ENCODE assay signal across 9 cellular contexts in the genomic region with DNA sequence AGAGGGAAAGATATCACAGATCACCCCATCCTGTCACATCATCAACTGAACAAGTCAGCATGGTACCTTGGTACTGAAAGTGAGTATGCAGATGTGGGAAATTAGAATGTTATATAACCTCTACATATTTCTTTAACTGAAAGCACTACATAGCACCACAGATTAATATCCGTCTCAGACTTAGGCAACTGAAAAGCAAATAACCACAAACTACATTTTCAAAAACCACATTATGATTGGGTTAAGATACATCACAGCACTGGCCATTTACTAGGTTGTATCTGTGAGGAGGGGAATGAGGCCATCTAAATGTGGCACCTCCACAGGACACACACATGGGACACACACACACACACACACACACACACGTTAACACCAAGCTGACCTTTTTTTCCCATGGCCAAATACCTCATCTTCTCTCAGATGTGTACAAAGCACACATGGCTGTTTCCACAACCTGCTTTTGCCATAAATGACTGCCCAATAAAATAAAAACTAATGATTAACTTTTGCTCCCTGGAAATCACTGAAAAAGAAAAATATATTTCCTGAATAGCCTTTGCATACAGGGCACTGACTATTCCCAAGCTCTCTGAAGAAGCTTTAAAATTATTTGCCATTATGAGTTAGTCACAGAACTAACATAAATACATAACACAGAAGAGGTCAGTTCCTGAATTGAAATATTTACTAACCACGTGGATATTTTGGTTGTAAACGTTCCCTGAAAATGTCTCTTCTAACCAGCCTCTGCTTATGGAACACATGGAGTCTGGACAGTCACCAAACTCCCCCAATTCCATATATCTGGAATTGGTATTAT.
DNase-seq lines count a peak whose midpoint lies in the region; ATAC-seq and TF ChIP-seq lines count a peak whose summit lies in the region.
"Had no signal": no experiment of that assay in that cellular context is flagged by ENCODE, and none has a peak within 500 bp of the region (broad histone marks: within the 10 kb centered on the region; RNA-seq: fewer than 3 reads in every experiment).

No MANE protein-coding gene starts in this region.

- no peaks in the 10 kb centered on the region for H3K9me3 Mint-ChIP-seq in brain

- TF ChIP-seq CTCF in GM10266 (IDR thresholded peaks at IDR 0.05; ENCODE audit: control insufficient read depth, insufficient read depth, low read depth, missing control alignments) (no peak), GM20000 (IDR thresholded peaks at IDR 0.05; ENCODE audit: extremely low read depth, missing control alignments) (no peak), brain (conservative IDR thresholded peaks at IDR 0.05) (no peak), psoas muscle (IDR thresholded peaks at IDR 0.05) (no peak)

- H3K4me1 Mint-ChIP-seq in brain, result peaks cover 15% of the 10 kb centered on the region

- no peak overlapping the region for H3K27ac ChIP-seq in psoas muscle

- H3K9me3 ChIP-seq in psoas muscle, result no peaks in the 10 kb centered on the region

- peaks cover 10% of the 10 kb centered on the region for H3K36me3 Mint-ChIP-seq in brain

- no peaks in the 10 kb centered on the region for H3K27me3 Mint-ChIP-seq in brain

- H3K4me3 ChIP-seq in psoas muscle, result no peak overlapping the region

- intact Hi-C loops in psoas muscle (cut with DNase I), result no loop called here

- peak; percentile 8 for DNase-seq in GM10266 (ENCODE audit: extremely low spot score)
- DNase-seq in GM20000 (ENCODE audit: low spot score), result peak; percentile 19
- DNase-seq in psoas muscle, result no peak
- no peak for DNase-seq in NCI-H2081 (lab: John Stamatoyannopoulos, UW)
- no peak for DNase-seq in occipital lobe (lab: John Stamatoyannopoulos, UW)
- no peak for DNase-seq in G401 (ENCODE audit: low spot score)
- DNase-seq: hypothalamus had no signal

- H3K27me3 ChIP-seq in psoas muscle (ENCODE audit: insufficient read depth in 3 of 3, low read length in 2 of 3), result no peaks in the 10 kb centered on the region

- no peaks in the 10 kb centered on the region for H3K4me1 ChIP-seq in psoas muscle

- in situ Hi-C loops in G401 (cut with HindIII; ENCODE audit: low sequenced_read_pairs), result no loop called here

- WGBS in psoas muscle, 3 donors, result 76 to 82% (median 79%) methylated on average over 4 of the region's 4 CpGs

- H3K36me3 ChIP-seq in psoas muscle (ENCODE audit: insufficient read depth in 1 of 2, low read depth in 1 of 2), result peaks cover 2 to 42% of the 10 kb centered on the region in 2 donors

- H3K27ac Mint-ChIP-seq in brain, result peak overlapping the region in 3 of 5 experiments; percentile 25 to 36 (median 26)

- peak; percentile 77 for ATAC-seq in HG03159 (IDR thresholded peaks at IDR 0.05; ENCODE audit: unreplicated experiment)
- ATAC-seq in psoas muscle, result no peak

- H3K4me3 Mint-ChIP-seq in brain, result no peak overlapping the region

Comparison
In these comparisons a context has a peak if more than half of its experiments do, and no peak if none do; other contexts are left out.
1. DNase-seq: peak in GM10266 (single experiment) and GM20000 (single experiment); none in psoas muscle (0 of 2), NCI-H2081 (0 of 2), occipital lobe (single experiment) and G401 (single experiment).